Comparison of ENCODE assay signal across 1 cellular context in the genomic region with DNA sequence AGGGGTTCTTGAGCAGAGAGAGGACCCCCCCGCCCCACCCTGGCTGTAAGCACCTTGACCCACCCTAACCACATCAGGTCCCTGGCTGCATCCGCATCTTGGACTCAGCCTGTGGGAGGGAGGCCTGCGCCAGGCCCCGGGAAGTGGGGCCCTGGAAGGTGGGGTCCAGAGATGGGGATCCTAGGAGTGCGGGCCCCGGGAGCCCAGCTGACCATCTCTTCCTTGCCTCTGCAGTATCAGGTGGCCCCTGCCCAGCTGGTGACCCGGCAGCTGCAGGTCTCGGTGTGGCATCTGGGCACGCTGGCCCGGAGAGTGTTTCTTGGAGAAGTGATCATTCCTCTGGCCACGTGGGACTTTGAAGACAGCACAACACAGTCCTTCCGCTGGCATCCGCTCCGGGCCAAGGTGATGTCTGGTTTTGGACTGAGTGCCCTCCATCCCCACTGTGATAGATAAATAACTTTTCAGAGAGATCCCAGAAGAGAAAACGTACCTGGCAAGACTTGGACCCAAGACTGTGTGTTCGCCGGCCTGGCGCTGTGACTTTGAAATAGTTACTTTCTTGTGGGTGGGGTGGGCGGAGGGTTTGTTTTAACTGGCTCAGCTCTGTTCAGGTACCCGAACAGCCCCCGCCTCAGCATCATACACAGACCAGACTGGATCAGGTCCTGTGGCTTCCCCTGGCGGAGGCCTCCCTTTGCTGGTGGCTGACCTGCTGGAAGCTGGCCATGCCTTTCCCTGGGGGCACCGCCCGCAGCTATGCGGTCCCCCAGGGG.
TF ChIP-seq lines count a peak whose summit lies in the region.

No MANE protein-coding gene starts in this region.

TF ChIP-seq in GM23338, 12 proteins besides CTCF, POLR2A, EP300 and RAD21 (continued from another document):
- TF ChIP-seq, protein P1, sequence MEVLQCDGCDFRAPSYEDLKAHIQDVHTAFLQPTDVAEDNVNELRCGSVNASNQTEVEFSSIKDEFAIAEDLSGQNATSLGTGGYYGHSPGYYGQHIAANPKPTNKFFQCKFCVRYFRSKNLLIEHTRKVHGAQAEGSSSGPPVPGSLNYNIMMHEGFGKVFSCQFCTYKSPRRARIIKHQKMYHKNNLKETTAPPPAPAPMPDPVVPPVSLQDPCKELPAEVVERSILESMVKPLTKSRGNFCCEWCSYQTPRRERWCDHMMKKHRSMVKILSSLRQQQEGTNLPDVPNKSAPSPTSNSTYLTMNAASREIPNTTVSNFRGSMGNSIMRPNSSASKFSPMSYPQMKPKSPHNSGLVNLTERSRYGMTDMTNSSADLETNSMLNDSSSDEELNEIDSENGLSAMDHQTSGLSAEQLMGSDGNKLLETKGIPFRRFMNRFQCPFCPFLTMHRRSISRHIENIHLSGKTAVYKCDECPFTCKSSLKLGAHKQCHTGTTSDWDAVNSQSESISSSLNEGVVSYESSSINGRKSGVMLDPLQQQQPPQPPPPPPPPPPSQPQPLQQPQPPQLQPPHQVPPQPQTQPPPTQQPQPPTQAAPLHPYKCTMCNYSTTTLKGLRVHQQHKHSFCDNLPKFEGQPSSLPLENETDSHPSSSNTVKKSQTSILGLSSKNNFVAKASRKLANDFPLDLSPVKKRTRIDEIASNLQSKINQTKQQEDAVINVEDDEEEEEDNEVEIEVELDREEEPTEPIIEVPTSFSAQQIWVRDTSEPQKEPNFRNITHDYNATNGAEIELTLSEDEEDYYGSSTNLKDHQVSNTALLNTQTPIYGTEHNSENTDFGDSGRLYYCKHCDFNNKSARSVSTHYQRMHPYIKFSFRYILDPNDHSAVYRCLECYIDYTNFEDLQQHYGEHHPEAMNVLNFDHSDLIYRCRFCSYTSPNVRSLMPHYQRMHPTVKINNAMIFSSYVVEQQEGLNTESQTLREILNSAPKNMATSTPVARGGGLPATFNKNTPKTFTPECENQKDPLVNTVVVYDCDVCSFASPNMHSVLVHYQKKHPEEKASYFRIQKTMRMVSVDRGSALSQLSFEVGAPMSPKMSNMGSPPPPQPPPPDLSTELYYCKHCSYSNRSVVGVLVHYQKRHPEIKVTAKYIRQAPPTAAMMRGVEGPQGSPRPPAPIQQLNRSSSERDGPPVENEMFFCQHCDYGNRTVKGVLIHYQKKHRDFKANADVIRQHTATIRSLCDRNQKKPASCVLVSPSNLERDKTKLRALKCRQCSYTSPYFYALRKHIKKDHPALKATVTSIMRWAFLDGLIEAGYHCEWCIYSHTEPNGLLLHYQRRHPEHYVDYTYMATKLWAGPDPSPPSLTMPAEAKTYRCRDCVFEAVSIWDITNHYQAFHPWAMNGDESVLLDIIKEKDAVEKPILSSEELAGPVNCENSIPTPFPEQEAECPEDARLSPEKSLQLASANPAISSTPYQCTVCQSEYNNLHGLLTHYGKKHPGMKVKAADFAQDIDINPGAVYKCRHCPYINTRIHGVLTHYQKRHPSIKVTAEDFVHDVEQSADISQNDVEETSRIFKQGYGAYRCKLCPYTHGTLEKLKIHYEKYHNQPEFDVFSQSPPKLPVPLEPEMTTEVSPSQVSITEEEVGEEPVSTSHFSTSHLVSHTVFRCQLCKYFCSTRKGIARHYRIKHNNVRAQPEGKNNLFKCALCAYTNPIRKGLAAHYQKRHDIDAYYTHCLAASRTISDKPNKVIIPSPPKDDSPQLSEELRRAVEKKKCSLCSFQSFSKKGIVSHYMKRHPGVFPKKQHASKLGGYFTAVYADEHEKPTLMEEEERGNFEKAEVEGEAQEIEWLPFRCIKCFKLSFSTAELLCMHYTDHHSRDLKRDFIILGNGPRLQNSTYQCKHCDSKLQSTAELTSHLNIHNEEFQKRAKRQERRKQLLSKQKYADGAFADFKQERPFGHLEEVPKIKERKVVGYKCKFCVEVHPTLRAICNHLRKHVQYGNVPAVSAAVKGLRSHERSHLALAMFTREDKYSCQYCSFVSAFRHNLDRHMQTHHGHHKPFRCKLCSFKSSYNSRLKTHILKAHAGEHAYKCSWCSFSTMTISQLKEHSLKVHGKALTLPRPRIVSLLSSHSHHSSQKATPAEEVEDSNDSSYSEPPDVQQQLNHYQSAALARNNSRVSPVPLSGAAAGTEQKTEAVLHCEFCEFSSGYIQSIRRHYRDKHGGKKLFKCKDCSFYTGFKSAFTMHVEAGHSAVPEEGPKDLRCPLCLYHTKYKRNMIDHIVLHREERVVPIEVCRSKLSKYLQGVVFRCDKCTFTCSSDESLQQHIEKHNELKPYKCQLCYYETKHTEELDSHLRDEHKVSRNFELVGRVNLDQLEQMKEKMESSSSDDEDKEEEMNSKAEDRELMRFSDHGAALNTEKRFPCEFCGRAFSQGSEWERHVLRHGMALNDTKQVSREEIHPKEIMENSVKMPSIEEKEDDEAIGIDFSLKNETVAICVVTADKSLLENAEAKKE (CRISPR knock-in tag; IDR thresholded peaks at IDR 0.05) = no peak
- TF ChIP-seq ZNF331 (CRISPR knock-in tag; IDR thresholded peaks at IDR 0.05; ENCODE audit: low read depth) (no peak), EZH2 (IDR thresholded peaks at IDR 0.05; ENCODE audit: low read depth, unreplicated experiment) (no peak), CREB1 (CRISPR knock-in tag; IDR thresholded peaks at IDR 0.05; ENCODE audit: low read depth) (no peak), EZH2phosphoT487 (IDR thresholded peaks at IDR 0.05; ENCODE audit: unreplicated experiment) (no peak), JUNB (IDR thresholded peaks at IDR 0.05; ENCODE audit: unreplicated experiment) (no peak)
- TF ChIP-seq, protein P2, sequence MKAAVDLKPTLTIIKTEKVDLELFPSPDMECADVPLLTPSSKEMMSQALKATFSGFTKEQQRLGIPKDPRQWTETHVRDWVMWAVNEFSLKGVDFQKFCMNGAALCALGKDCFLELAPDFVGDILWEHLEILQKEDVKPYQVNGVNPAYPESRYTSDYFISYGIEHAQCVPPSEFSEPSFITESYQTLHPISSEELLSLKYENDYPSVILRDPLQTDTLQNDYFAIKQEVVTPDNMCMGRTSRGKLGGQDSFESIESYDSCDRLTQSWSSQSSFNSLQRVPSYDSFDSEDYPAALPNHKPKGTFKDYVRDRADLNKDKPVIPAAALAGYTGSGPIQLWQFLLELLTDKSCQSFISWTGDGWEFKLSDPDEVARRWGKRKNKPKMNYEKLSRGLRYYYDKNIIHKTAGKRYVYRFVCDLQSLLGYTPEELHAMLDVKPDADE (IDR thresholded peaks at IDR 0.05) = no peak
